Comparison of ENCODE assay signal across 8 cellular contexts in genomic region chr15:89750560-89751542, GRCh38. TPM values are rescaled to one million over a fixed set of nuclear protein-coding genes. Genes with fewer than 3 reads are reported as not detected.
DNase-seq lines count a peak whose midpoint lies in the region; ATAC-seq, FAIRE-seq and TF ChIP-seq lines count a peak whose summit lies in the region.

Gene MESP1, minus strand, starts transcription at chr15:89751249. Its CDS starts 18 bp downstream, at chr15:89751231.

- H4K20me1 ChIP-seq in HCT116 (ENCODE audit: insufficient read depth) = no peaks in the 10 kb centered on the region
- no peaks in the 10 kb centered on the region for H4K20me1 ChIP-seq in MM.1S (ENCODE audit: insufficient read depth, low read length)

- H3K4me2 ChIP-seq in HCT116 (ENCODE audit: low read length) (peak within 1 kb of the TSS; percentile 98), MM.1S (ENCODE audit: low read depth, low read length) (peak within 1 kb of the TSS; percentile 99)

- peak; percentile 94 for ATAC-seq in HCT116

- H3K9ac ChIP-seq in HCT116 (ENCODE audit: low read length) (peak within 1 kb of the TSS; percentile 79), MM.1S (ENCODE audit: low read length) (peak within 1 kb of the TSS; percentile 80)

- TF ChIP-seq POLR2A in HCT116 (IDR thresholded peaks at IDR 0.05; ENCODE audit: borderline replicate concordance, extremely low read depth, insufficient read depth, insufficient read length) = peak; percentile 60

- DNase-seq in GM03348 (ENCODE audit: low spot score) = peak; percentile 98
- DNase-seq in HCT116 (ENCODE audit: low read depth, low spot score) = peak; percentile 78
- peak; percentile 97 for DNase-seq in MM.1S
- DNase-seq in SHP77 treated with DMSO at 0.1 percent for 48 hours (lab: John Stamatoyannopoulos, UW) = peak; percentile 72
- DNase-seq in activated gamma-delta T cell treated with anti-CD3 and anti-CD28 coated beads, Interleukin-2, amount 50 U/mL, for 16 hours (ENCODE audit: low read depth) = peak; percentile 80
- DNase-seq in frontal cortex (ENCODE audit: low spot score in 2 of 2) = peak; percentile 95 to 97

- FAIRE-seq in frontal cortex (lab: Jason Lieb, UNC) = no peak

- CTCF ChIA-PET in HCT116 (lab: Charles Lee) = interaction anchor here (0.6 to 2.8 kb wide), 6 partner anchors 10 to 412 kb away, joined by 3 to 15 read pairs (median 8); no protein-coding TSS in a partner anchor

- no peak; the same call in 1 of the 2 replicates for TF ChIP-seq RAD21 in HCT116 (IDR thresholded peaks at IDR 0.05; ENCODE audit: low read depth)

- TF ChIP-seq CTCF in HCT116 (IDR thresholded peaks at IDR 0.05 in 2 of 3, conservative IDR thresholded peaks at IDR 0.05 in 1 of 3; ENCODE audit: borderline replicate concordance in 1 of 3, insufficient read depth in 1 of 3, low read depth in 2 of 3, low read length in 2 of 3) (peak; percentile 53 to 63 (median 57); a peak in 5 of 6 replicates), MM.1S (IDR thresholded peaks at IDR 0.05; ENCODE audit: low read length) (peak; percentile 68), neutrophil (IDR thresholded peaks at IDR 0.05) (peak; percentile 97), subcutaneous adipose tissue (IDR thresholded peaks at IDR 0.05; ENCODE audit: low read depth) (no peak)

- no TSS peak for BruUV-seq in HCT116 (replicated peaks; lab: Mats Ljungman, UMichigan)

- no peaks in the 10 kb centered on the region for H3K9me3 ChIP-seq in HCT116 (ENCODE audit: control insufficient read depth in 1 of 2, insufficient read depth in 1 of 2, low read depth in 1 of 2, low read length in 2 of 2)
- H3K9me3 ChIP-seq in MM.1S (replicated peaks; ENCODE audit: insufficient read depth, low read length) = no peaks in the 10 kb centered on the region
- H3K9me3 ChIP-seq in neutrophil = no peaks in the 10 kb centered on the region

- no peaks in the 10 kb centered on the region for H3K27me3 ChIP-seq in HCT116 (ENCODE audit: insufficient read depth, low read length)
- no peaks in the 10 kb centered on the region for H3K27me3 ChIP-seq in MM.1S (replicated peaks; ENCODE audit: insufficient read depth, low read length)
- H3K27me3 ChIP-seq in neutrophil = peaks cover 50% of the 10 kb centered on the region

- RAD21 ChIA-PET in HCT116 (lab: Charles Lee; ENCODE audit: low non-redundant PET in 1 of 2, low total read pairs in 2 of 2, uncharacterized antibody in 2 of 2, unreplicated experiment in 2 of 2) = interaction anchor here (0.6 to 0.9 kb wide), 3 partner anchors 10 to 323 kb away, joined by 3 to 4 read pairs (median 3); no protein-coding TSS in a partner anchor

- H2AFZ ChIP-seq in HCT116 (ENCODE audit: low read depth, low read length, poor library complexity, severe bottlenecking) = peak within 1 kb of the TSS; percentile 54
- peak within 1 kb of the TSS; percentile 92 for H2AFZ ChIP-seq in MM.1S (ENCODE audit: low read length)

- POLR2A ChIA-PET in HCT116 (lab: Charles Lee) = interaction anchor here (1.0 to 1.3 kb wide), 2 partner anchors 11 to 15 kb away, joined by 4 read pairs; no protein-coding TSS in a partner anchor

- peaks cover 4 to 23% of the 10 kb centered on the region in 2 experiments; a peak in 2 of 4 replicates for H3K4me1 ChIP-seq in HCT116 (ENCODE audit: control insufficient read depth in 1 of 2, insufficient read depth in 2 of 2, low read length in 2 of 2)
- H3K4me1 ChIP-seq in MM.1S (ENCODE audit: low read length) = peaks cover 12% of the 10 kb centered on the region
- peaks cover 14 to 18% of the 10 kb centered on the region in 2 experiments for H3K4me1 ChIP-seq in neutrophil (ENCODE audit: control insufficient read depth in 1 of 2, insufficient read depth in 1 of 2, low read depth in 1 of 2, low read length in 1 of 2)

- peak within 1 kb of the TSS; percentile 74 for H3K27ac ChIP-seq in HCT116 (ENCODE audit: low read depth, low read length)
- H3K27ac ChIP-seq in MM.1S (ENCODE audit: low read length) = peak within 1 kb of the TSS; percentile 31; the same call in 1 of the 2 replicates
- H3K27ac ChIP-seq in neutrophil = peak within 1 kb of the TSS; percentile 38

- H3K79me2 ChIP-seq in HCT116 (ENCODE audit: insufficient read depth, low read length) (no peaks in the 10 kb centered on the region; the same call in 1 of the 2 replicates), MM.1S (ENCODE audit: low read length) (peaks cover 4% of the 10 kb centered on the region)

- no peaks in the 10 kb centered on the region for H3K9me2 ChIP-seq in HCT116 (ENCODE audit: insufficient read depth)
- no peaks in the 10 kb centered on the region for H3K9me2 ChIP-seq in MM.1S (replicated peaks; ENCODE audit: insufficient read depth, low read length)

- H3K4me3 ChIP-seq in HCT116 (replicated peaks in 1 of 2; ENCODE audit: low read depth in 1 of 2, low read length in 2 of 2) (peak within 1 kb of the TSS; percentile 68 to 72), MM.1S (ENCODE audit: low read length) (peak within 1 kb of the TSS; percentile 76), neutrophil (ENCODE audit: low read depth in 1 of 2, low read length in 1 of 2) (peak within 1 kb of the TSS; percentile 63 to 75)

- H3F3A ChIP-seq in MM.1S (ENCODE audit: insufficient read depth, low read length) = no peaks in the 10 kb centered on the region

- intact Hi-C loops in HCT116 (cut with micrococcal nuclease) = no loop called here

- no peaks in the 10 kb centered on the region for H3K36me3 ChIP-seq in HCT116 (ENCODE audit: control insufficient read depth in 1 of 2, insufficient read depth in 2 of 2, low read length in 2 of 2)
- no peaks in the 10 kb centered on the region for H3K36me3 ChIP-seq in MM.1S (replicated peaks; ENCODE audit: insufficient read depth, low read length)
- no peaks in the 10 kb centered on the region for H3K36me3 ChIP-seq in neutrophil

TF ChIP-seq in HCT116, 20 proteins besides CTCF, POLR2A, EP300 and RAD21 (continues in another document):
- TF ChIP-seq EZH2phosphoT487 (IDR thresholded peaks at IDR 0.05; ENCODE audit: borderline replicate concordance) = no peak
- no peak for TF ChIP-seq SP1 (IDR thresholded peaks at IDR 0.05; ENCODE audit: low read depth)
- TF ChIP-seq CEBPB (IDR thresholded peaks at IDR 0.05; ENCODE audit: low read depth) = no peak
- TF ChIP-seq EZH2 (IDR thresholded peaks at IDR 0.05) = no peak
- TF ChIP-seq POLR2AphosphoS5 (IDR thresholded peaks at IDR 0.05; ENCODE audit: low read depth, low read length) = peak; percentile 87
- no peak for TF ChIP-seq FOSL1 (IDR thresholded peaks at IDR 0.05; ENCODE audit: low read depth)
- TF ChIP-seq EGR1 (IDR thresholded peaks at IDR 0.05; ENCODE audit: low read depth) = no peak
- no peak for TF ChIP-seq ELF1 (IDR thresholded peaks at IDR 0.05; ENCODE audit: borderline replicate concordance, low read depth)
- peak; percentile 38 for TF ChIP-seq TCF7L2 (IDR thresholded peaks at IDR 0.05; ENCODE audit: borderline replicate concordance, extremely low read depth, insufficient read depth, insufficient read length)
- TF ChIP-seq YY1 (IDR thresholded peaks at IDR 0.05; ENCODE audit: extremely low read depth, insufficient replicate concordance, low read depth, low read length) = peak; percentile 73
- peak; percentile 53; the same call in 1 of the 2 replicates for TF ChIP-seq SIN3A (IDR thresholded peaks at IDR 0.05; ENCODE audit: low read depth)
- TF ChIP-seq, protein P1, sequence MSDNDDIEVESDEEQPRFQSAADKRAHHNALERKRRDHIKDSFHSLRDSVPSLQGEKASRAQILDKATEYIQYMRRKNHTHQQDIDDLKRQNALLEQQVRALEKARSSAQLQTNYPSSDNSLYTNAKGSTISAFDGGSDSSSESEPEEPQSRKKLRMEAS (IDR thresholded peaks at IDR 0.05) = peak; percentile 87
- TF ChIP-seq ZFX (IDR thresholded peaks at IDR 0.05) = peak; percentile 87
- no peak for TF ChIP-seq SRF (IDR thresholded peaks at IDR 0.05; ENCODE audit: low read depth)
- no peak for TF ChIP-seq REST (IDR thresholded peaks at IDR 0.05; ENCODE audit: low read depth)
- no peak for TF ChIP-seq JUND (IDR thresholded peaks at IDR 0.05)
- no peak for TF ChIP-seq CBX3 (IDR thresholded peaks at IDR 0.05; ENCODE audit: low read depth)
- TF ChIP-seq, protein P2, sequence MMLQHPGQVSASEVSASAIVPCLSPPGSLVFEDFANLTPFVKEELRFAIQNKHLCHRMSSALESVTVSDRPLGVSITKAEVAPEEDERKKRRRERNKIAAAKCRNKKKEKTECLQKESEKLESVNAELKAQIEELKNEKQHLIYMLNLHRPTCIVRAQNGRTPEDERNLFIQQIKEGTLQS (IDR thresholded peaks at IDR 0.05) = no peak

RNA-seq across cellular contexts. Expression of gene MESP1, which starts in this region (rescaled TPM):
- 8.8 TPM for total RNA-seq in HCT116 (2021; ENCODE audit: unreplicated experiment)
- polyA plus RNA-seq in HCT116 (2012) = 10.0 and 10.6 TPM in 2 replicates
- total RNA-seq in frontal cortex = 2.0 TPM
- total RNA-seq in subcutaneous adipose tissue = 10 to 100 TPM in 3 of 4 donors, 1 to 10 TPM in 1; 6.0 to 39.7 (median 10.6) TPM

Comparison
In these comparisons a context has a peak if more than half of its experiments do, and no peak if none do; other contexts are left out.
1. Peak in every context shown above with its lines: DNase-seq, ATAC-seq, H3K4me3 ChIP-seq and H3K27ac ChIP-seq.